In the genomic region with DNA sequence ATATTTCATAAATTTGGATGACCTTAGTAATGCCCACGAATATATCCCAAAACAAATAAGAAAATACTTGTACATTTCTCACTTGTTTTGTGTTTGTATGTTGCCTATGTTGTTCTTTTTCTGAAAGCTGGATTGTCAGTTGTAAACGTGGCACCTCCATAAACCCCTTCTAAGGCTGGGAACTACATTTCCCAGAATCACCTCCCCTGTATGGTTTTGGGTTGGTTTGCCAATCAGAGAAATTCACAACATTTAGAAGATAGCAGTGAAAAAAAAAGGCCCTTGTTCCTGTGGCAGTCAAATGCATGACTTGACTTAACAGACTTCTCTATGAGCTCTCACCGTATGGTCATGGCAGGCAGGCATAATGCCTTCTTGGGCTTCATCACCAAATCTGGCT, we compare ENCODE assay signal across 26 cellular contexts.
"Had no signal": no experiment of that assay in that cellular context is flagged by ENCODE, and none has a peak within 500 bp of the region (broad histone marks: within the 10 kb centered on the region; RNA-seq: fewer than 3 reads in every experiment).

No MANE protein-coding gene starts in this region.

- H3K36me3 ChIP-seq: heart right ventricle, left lung, lower lobe of right lung, ovary, right atrium auricular region, right lobe of liver, tibial nerve, uterus had no signal

- H3K27me3 ChIP-seq: heart right ventricle, hepatocyte, left lung, ovary, right atrium auricular region, right lobe of liver, tibial nerve, uterus had no signal

- H3K4me3 ChIP-seq: heart right ventricle, hepatocyte, left lung, lower lobe of right lung, ovary, right atrium auricular region, right lobe of liver, smooth muscle cell, tibial nerve, uterus had no signal

- H3K9me3 ChIP-seq: heart right ventricle, left lung, lower lobe of right lung, ovary, right atrium auricular region, right lobe of liver, tibial nerve, uterus had no signal

- H3K27ac ChIP-seq: heart right ventricle, hepatocyte, left lung, lower lobe of right lung, ovary, right atrium auricular region, right lobe of liver, tibial nerve, uterus had no signal

- ATAC-seq: heart right ventricle; left colon; left lung; lower lobe of right lung; natural killer cell; right lobe of liver; stimulated activated memory B cell treated with anti-CD40 and anti-IgM and Interleukin-4, amounts not matched to agents 10 μg/mL and 1 μg/mL and 100 μg/mL, for 72 hours; stimulated activated naive CD8-positive, alpha-beta T cell treated with anti-CD3 and anti-CD28 coated beads, Interleukin-15, amount 100 ng/mL, for 72 hours had no signal

- DNase-seq: heart right ventricle; immature natural killer cell; kidney; left colon; left lung; lower lobe of right lung; mammary epithelial cell; mesenchymal stem cell; naive B cell; natural killer cell; nephron progenitor cell; ovary; right lobe of liver; stimulated activated CD4-positive, alpha-beta T cell treated with anti-CD3 and anti-CD28 coated beads, Interleukin-1b, Interleukin-23, amount 100 ng/mL, for 48 hours; stimulated activated CD4-positive, alpha-beta T cell treated with anti-CD3 and anti-CD28 coated beads, Interleukin-2, amount 100 ng/mL, for 48 hours; stimulated activated CD4-positive, alpha-beta T cell treated with anti-CD3 and anti-CD28 coated beads, Interleukin-4, amount 100 ng/mL, for 4 hours; stimulated activated CD8-positive, alpha-beta memory T cell treated with anti-CD3 and anti-CD28 coated beads, Interleukin-4, amount 100 ng/mL, for 48 hours; stimulated activated naive CD4-positive, alpha-beta T cell treated with Interleukin-2 at 50 U/mL for 16 hours; stimulated activated naive CD8-positive, alpha-beta T cell treated with anti-CD3 and anti-CD28 coated beads, Interleukin-15, amount 100 ng/mL, for 72 hours; substantia nigra; uterus had no signal

- H3K4me1 ChIP-seq: heart right ventricle, left lung, lower lobe of right lung, right atrium auricular region, right lobe of liver, tibial nerve, uterus had no signal
